ENCODE assay signal across 1 cellular context in genomic region chr2:191262436-191262835, GRCh38.
TF ChIP-seq lines count a peak whose summit lies in the region.

No MANE protein-coding gene starts in this region.

TF ChIP-seq in HepG2, 621 proteins besides CTCF, POLR2A, EP300 and RAD21:
- TF ChIP-seq ZNF557 (CRISPR knock-in tag; IDR thresholded peaks at IDR 0.05) (no peak), ZNF225 (CRISPR knock-in tag; IDR thresholded peaks at IDR 0.05) (no peak), ELF1 (CRISPR knock-in tag; IDR thresholded peaks at IDR 0.05) (no peak), ZIK1 (CRISPR knock-in tag; IDR thresholded peaks at IDR 0.05; ENCODE audit: borderline replicate concordance, low read depth) (no peak), ZNF772 (CRISPR knock-in tag; IDR thresholded peaks at IDR 0.05) (no peak), ZNF3 (CRISPR knock-in tag; IDR thresholded peaks at IDR 0.05) (no peak), ZNF317 (CRISPR knock-in tag; IDR thresholded peaks at IDR 0.05) (no peak), ISL2 (CRISPR knock-in tag; IDR thresholded peaks at IDR 0.05) (no peak), SIN3B (IDR thresholded peaks at IDR 0.05; ENCODE audit: low read length) (no peak), HES4 (CRISPR knock-in tag; IDR thresholded peaks at IDR 0.05; ENCODE audit: borderline replicate concordance) (no peak), DPF2 (CRISPR knock-in tag; IDR thresholded peaks at IDR 0.05; ENCODE audit: borderline replicate concordance, low read depth) (no peak), ZFX (CRISPR knock-in tag; IDR thresholded peaks at IDR 0.05; ENCODE audit: low read depth) (no peak), KAT8 (CRISPR knock-in tag; IDR thresholded peaks at IDR 0.05) (no peak), ZNF30 (CRISPR knock-in tag; IDR thresholded peaks at IDR 0.05) (no peak), NFYC (CRISPR knock-in tag; IDR thresholded peaks at IDR 0.05) (no peak), ZNF83 (CRISPR knock-in tag; IDR thresholded peaks at IDR 0.05; ENCODE audit: borderline replicate concordance) (no peak)
- TF ChIP-seq, protein P1, sequence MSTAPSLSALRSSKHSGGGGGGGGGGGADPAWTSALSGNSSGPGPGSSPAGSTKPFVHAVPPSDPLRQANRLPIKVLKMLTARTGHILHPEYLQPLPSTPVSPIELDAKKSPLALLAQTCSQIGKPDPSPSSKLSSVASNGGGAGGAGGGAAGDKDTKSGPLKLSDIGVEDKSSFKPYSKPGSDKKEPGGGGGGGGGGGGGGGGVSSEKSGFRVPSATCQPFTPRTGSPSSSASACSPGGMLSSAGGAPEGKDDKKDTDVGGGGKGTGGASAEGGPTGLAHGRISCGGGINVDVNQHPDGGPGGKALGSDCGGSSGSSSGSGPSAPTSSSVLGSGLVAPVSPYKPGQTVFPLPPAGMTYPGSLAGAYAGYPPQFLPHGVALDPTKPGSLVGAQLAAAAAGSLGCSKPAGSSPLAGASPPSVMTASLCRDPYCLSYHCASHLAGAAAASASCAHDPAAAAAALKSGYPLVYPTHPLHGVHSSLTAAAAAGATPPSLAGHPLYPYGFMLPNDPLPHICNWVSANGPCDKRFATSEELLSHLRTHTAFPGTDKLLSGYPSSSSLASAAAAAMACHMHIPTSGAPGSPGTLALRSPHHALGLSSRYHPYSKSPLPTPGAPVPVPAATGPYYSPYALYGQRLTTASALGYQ (CRISPR knock-in tag; IDR thresholded peaks at IDR 0.05), result no peak
- TF ChIP-seq, protein P2, sequence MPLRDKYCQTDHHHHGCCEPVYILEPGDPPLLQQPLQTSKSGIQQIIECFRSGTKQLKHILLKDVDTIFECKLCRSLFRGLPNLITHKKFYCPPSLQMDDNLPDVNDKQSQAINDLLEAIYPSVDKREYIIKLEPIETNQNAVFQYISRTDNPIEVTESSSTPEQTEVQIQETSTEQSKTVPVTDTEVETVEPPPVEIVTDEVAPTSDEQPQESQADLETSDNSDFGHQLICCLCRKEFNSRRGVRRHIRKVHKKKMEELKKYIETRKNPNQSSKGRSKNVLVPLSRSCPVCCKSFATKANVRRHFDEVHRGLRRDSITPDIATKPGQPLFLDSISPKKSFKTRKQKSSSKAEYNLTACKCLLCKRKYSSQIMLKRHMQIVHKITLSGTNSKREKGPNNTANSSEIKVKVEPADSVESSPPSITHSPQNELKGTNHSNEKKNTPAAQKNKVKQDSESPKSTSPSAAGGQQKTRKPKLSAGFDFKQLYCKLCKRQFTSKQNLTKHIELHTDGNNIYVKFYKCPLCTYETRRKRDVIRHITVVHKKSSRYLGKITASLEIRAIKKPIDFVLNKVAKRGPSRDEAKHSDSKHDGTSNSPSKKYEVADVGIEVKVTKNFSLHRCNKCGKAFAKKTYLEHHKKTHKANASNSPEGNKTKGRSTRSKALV (CRISPR knock-in tag; IDR thresholded peaks at IDR 0.05), result no peak
TF ChIP-seq in HepG2: peak in this region for 0.
